In the genomic region with DNA sequence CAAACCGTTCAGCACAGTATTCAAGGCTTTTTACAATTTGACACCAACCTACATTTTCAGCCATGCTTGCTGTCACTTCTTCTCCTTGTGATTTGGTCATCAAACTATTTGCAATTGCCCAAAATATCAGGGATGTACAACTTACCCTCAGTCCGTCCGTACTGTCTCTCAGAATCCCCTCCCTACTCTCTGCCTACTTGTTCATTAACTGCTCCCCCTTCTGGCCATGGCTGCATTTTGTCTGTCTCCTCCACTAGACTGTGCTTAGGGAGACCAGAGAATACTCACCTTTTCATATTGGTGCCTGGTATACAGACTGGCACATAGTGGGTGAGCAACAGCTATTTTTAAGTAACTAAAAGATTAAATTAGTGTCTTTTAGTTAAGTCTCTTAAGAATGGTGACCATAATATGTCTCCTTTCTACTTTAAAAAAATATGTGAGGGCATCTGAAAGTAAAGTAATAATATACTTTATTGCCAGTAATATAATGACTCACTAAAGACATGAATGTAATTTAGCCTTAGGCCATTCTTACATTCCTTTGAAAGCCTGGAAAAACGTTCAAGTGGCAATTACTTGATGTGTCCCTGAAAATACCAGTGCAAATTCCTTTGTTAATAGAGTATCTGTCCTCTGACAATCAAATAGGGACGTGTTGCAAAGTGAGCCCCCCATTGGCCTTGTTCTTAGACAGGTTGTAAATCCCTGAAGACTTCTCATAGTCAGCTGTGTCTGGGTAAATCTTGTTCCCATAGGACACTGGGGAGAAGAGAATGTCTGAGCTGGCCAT, we compare ENCODE assay signal across 1 cellular context.
TF ChIP-seq lines count a peak whose summit lies in the region.

No MANE protein-coding gene starts in this region.

TF ChIP-seq in HepG2, 621 proteins besides CTCF, POLR2A, EP300 and RAD21:
- TF ChIP-seq IRF2 (CRISPR knock-in tag; IDR thresholded peaks at IDR 0.05): 0 out of 2 replicates have a peak, but pooled peaks have one; percentile 30
- TF ChIP-seq, protein P1, sequence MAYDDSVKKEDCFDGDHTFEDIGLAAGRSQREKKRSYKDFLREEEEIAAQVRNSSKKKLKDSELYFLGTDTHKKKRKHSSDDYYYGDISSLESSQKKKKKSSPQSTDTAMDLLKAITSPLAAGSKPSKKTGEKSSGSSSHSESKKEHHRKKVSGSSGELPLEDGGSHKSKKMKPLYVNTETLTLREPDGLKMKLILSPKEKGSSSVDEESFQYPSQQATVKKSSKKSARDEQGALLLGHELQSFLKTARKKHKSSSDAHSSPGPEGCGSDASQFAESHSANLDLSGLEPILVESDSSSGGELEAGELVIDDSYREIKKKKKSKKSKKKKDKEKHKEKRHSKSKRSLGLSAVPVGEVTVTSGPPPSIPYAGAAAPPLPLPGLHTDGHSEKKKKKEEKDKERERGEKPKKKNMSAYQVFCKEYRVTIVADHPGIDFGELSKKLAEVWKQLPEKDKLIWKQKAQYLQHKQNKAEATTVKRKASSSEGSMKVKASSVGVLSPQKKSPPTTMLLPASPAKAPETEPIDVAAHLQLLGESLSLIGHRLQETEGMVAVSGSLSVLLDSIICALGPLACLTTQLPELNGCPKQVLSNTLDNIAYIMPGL (CRISPR knock-in tag; IDR thresholded peaks at IDR 0.05; ENCODE audit: borderline replicate concordance in 1 of 2, low read depth in 1 of 2): 0 out of 4 replicates have a peak, but pooled peaks of 1 of the 2 experiments have one; percentile 26
- peak; percentile 86 for TF ChIP-seq STAG1 (CRISPR knock-in tag; IDR thresholded peaks at IDR 0.05)
- no peak for TF ChIP-seq ZBTB8A (CRISPR knock-in tag; IDR thresholded peaks at IDR 0.05; ENCODE audit: borderline replicate concordance, low read depth)
- TF ChIP-seq ZEB1 (IDR thresholded peaks at IDR 0.05; ENCODE audit: insufficient replicate concordance, low read depth): no peak
- TF ChIP-seq, protein P2, sequence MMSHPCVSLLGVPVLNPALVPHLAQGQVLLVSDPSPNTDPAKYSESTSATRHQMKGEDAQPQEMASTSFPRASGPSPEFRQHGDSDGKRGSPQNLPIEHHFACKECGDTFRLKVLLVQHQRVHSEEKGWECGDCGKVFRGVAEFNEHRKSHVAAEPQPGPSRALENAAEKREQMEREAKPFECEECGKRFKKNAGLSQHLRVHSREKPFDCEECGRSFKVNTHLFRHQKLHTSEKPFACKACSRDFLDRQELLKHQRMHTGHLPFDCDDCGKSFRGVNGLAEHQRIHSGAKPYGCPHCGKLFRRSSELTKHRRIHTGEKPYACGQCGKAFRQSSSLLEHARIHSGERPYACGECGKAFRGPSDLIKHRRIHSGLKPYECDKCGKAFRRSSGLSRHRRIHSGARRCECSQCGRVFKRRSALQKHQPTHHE (CRISPR knock-in tag; IDR thresholded peaks at IDR 0.05; ENCODE audit: borderline replicate concordance): no peak
- TF ChIP-seq REPIN1 (CRISPR knock-in tag; IDR thresholded peaks at IDR 0.05; ENCODE audit: borderline replicate concordance, low read depth): 0 out of 2 replicates have a peak, but pooled peaks have one; percentile 28
- peak; percentile 45; the same call in 1 of the 2 replicates for TF ChIP-seq MIXL1 (CRISPR knock-in tag; IDR thresholded peaks at IDR 0.05)
- peak; percentile 93 for TF ChIP-seq SMC3 (IDR thresholded peaks at IDR 0.05; ENCODE audit: low read length)
- TF ChIP-seq, protein P3, sequence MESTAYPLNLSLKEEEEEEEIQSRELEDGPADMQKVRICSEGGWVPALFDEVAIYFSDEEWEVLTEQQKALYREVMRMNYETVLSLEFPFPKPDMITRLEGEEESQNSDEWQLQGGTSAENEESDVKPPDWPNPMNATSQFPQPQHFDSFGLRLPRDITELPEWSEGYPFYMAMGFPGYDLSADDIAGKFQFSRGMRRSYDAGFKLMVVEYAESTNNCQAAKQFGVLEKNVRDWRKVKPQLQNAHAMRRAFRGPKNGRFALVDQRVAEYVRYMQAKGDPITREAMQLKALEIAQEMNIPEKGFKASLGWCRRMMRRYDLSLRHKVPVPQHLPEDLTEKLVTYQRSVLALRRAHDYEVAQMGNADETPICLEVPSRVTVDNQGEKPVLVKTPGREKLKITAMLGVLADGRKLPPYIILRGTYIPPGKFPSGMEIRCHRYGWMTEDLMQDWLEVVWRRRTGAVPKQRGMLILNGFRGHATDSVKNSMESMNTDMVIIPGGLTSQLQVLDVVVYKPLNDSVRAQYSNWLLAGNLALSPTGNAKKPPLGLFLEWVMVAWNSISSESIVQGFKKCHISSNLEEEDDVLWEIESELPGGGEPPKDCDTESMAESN (CRISPR knock-in tag; conservative IDR thresholded peaks at IDR 0.05): 0 out of 2 replicates have a peak, but pooled peaks have one; percentile 38
